16 cellular contexts compared by ENCODE assay signal in the genomic region with DNA sequence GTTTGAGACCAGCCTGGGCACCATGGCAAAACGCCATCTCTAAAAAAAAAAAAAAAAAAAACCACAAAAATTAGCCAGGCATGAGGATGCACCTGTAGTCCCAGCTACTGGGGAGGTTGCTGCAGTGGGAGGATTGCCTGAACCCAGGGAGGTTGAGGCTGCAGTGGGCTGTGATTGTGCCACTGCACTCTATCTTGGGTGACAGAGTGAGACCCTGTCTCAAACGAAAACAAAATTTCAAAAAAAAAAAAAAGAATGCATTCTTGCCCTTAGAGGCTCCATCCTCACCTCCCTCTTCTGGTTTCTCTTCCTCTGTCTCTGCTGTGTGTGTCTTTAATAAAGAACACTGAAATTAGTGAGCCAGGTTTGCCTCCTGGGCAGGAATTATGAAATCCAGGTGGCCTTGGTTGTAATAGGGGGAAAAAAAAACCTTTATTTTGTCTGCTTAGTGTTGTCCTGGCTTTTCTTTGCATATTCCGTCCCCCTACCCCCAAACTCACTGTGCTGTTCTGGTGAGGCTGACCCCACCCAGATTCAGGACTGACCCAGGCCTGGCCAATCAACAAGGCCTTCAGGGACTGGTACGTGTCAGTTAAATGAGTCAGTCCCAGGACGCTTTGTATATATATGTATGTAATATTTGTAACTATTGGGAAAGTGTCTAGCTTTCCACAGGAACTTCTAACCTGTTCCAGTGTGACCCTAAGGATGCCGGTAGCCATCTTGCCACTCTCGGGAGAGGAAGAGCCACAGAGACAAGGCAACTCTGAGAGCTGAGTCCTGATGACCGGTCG.
DNase-seq lines count a peak whose midpoint lies in the region; ATAC-seq and TF ChIP-seq lines count a peak whose summit lies in the region.
"Had no signal": no experiment of that assay in that cellular context is flagged by ENCODE, and none has a peak within 500 bp of the region (broad histone marks: within the 10 kb centered on the region; RNA-seq: fewer than 3 reads in every experiment).

No MANE protein-coding gene starts in this region.

- POLR2A ChIA-PET in SK-N-SH (lab: Yijun Ruan, JAX), result no interaction called here
- POLR2A ChIA-PET in OCI-LY7 (lab: Charles Lee), result interaction anchor here (0.6 to 4.2 kb wide), 13 partner anchors 9 to 436 kb away, joined by 3 to 16 read pairs (median 5); no protein-coding TSS in a partner anchor

- no peak for DNase-seq in SK-N-SH
- peak; percentile 77 for DNase-seq in OCI-LY7 (ENCODE audit: low spot score)
- DNase-seq in stimulated activated naive B cell treated with anti-CD40 and anti-IgM and Interleukin-4, amounts not matched to agents 10 μg/mL and 1 μg/mL and 100 μg/mL, for 72 hours, result no peak
- no peak for DNase-seq in HK-2 (ENCODE audit: unreplicated experiment)
- DNase-seq in effector memory CD4-positive, alpha-beta T cell, result no peak
- no peak for DNase-seq in activated effector memory CD4-positive, alpha-beta T cell treated with Interleukin-2 at 50 U/mL for 16 hours
- DNase-seq: 8988T; activated gamma-delta T cell treated with Interleukin-2 at 50 U/mL for 16 hours; GOT3; NCI-H1930; NK-92 treated with Interleukin-12 subunit alpha and Interleukin-12 subunit beta, amount 100 ng/mL, for 24 hours; nucleus accumbens; small intestine had no signal

- ATAC-seq in SK-N-SH treated with all-trans-retinoic acid at 6 μM for 48 hours, result no peak
- peak; percentile 71 to 76 for ATAC-seq in stimulated activated naive B cell treated with anti-CD40 and anti-IgM and Interleukin-4, amounts not matched to agents 10 μg/mL and 1 μg/mL and 100 μg/mL, for 72 hours (replicated peaks)

- TF ChIP-seq CTCF in SK-N-SH (IDR thresholded peaks at IDR 0.05), result no peak
- no peak for TF ChIP-seq CTCF in OCI-LY7 (conservative IDR thresholded peaks at IDR 0.05; ENCODE audit: low read length)

- H2AFZ ChIP-seq in SK-N-SH (ENCODE audit: low read depth), result peak overlapping the region; percentile 36
- H2AFZ ChIP-seq in OCI-LY7 (ENCODE audit: low read length), result peak overlapping the region; percentile 98

- CTCF ChIA-PET in SK-N-SH (lab: Yijun Ruan, JAX) (no interaction called here), OCI-LY7 (lab: Charles Lee; ENCODE audit: unreplicated experiment) (interaction anchor here (0.6 to 1.0 kb wide), 2 partner anchors 35 to 93 kb away, joined by 3 read pairs; no protein-coding TSS in a partner anchor)

- H3K9ac ChIP-seq in SK-N-SH, result peak overlapping the region; percentile 0; the same call in 1 of the 2 replicates

- H3K27ac Mint-ChIP-seq in stimulated activated naive B cell treated with anti-CD40 and anti-IgM and Interleukin-4, amounts not matched to agents 10 μg/mL and 1 μg/mL and 100 μg/mL, for 72 hours, result peak overlapping the region; percentile 51

- H3K4me1 Mint-ChIP-seq in stimulated activated naive B cell treated with anti-CD40 and anti-IgM and Interleukin-4, amounts not matched to agents 10 μg/mL and 1 μg/mL and 100 μg/mL, for 72 hours, result peaks cover 31 to 50% of the 10 kb centered on the region in 2 donors

- TF ChIP-seq EP300 in SK-N-SH (IDR thresholded peaks at IDR 0.05; ENCODE audit: borderline replicate concordance in 1 of 2, low read depth in 1 of 2, low read length in 1 of 2), result no peak

- TSS peak; percentile 49 for BruUV-seq in OCI-LY7 (replicated peaks; lab: Mats Ljungman, UMichigan)

- no peaks in the 10 kb centered on the region for H3K9me3 Mint-ChIP-seq in stimulated activated naive B cell treated with anti-CD40 and anti-IgM and Interleukin-4, amounts not matched to agents 10 μg/mL and 1 μg/mL and 100 μg/mL, for 72 hours

- no peak overlapping the region for H3K4me3 ChIP-seq in SK-N-SH (ENCODE audit: low read depth in 2 of 2, low read length in 1 of 2)
- peak overlapping the region; percentile 48 for H3K4me3 ChIP-seq in OCI-LY7 (ENCODE audit: low read depth, low read length, poor library complexity, severe bottlenecking)
- no peak overlapping the region for H3K4me3 ChIP-seq in esophagus (ENCODE audit: low read depth in 1 of 2, low read length in 2 of 2)
- no peak overlapping the region for H3K4me3 ChIP-seq in effector memory CD4-positive, alpha-beta T cell (ENCODE audit: insufficient read depth, low read depth, low read length, poor library complexity, severe bottlenecking)
- H3K4me3 ChIP-seq: cardiac muscle cell had no signal

- H3K4me1 ChIP-seq in SK-N-SH (ENCODE audit: control insufficient read depth in 1 of 2, insufficient read depth in 2 of 2, low read depth in 1 of 2, low read length in 1 of 2) (peaks cover 18 to 29% of the 10 kb centered on the region in 2 experiments), OCI-LY7 (ENCODE audit: insufficient read depth, low read length, poor library complexity, severe bottlenecking) (peaks cover 88% of the 10 kb centered on the region), esophagus (ENCODE audit: control insufficient read depth in 2 of 2, insufficient read depth in 2 of 2, low read length in 1 of 2) (peaks cover 0 to 5% of the 10 kb centered on the region in 2 donors)
- H3K4me1 ChIP-seq in effector memory CD4-positive, alpha-beta T cell (ENCODE audit: control insufficient read depth, insufficient read depth, low read length, poor library complexity, severe bottlenecking), result no peaks in the 10 kb centered on the region

- no peaks in the 10 kb centered on the region for H3K27me3 Mint-ChIP-seq in stimulated activated naive B cell treated with anti-CD40 and anti-IgM and Interleukin-4, amounts not matched to agents 10 μg/mL and 1 μg/mL and 100 μg/mL, for 72 hours

- no peak for TF ChIP-seq RAD21 in SK-N-SH (IDR thresholded peaks at IDR 0.05; ENCODE audit: low read length)

- no peaks in the 10 kb centered on the region for H3K79me2 ChIP-seq in SK-N-SH (ENCODE audit: insufficient read depth)
- H3K79me2 ChIP-seq in OCI-LY7 (ENCODE audit: insufficient read depth, low read depth, low read length), result 0 out of 2 replicates have a peak, but pooled peaks cover 5% of the 10 kb centered on the region

- peaks cover 7 to 11% of the 10 kb centered on the region in 2 donors for H3K36me3 Mint-ChIP-seq in stimulated activated naive B cell treated with anti-CD40 and anti-IgM and Interleukin-4, amounts not matched to agents 10 μg/mL and 1 μg/mL and 100 μg/mL, for 72 hours

- H3K36me3 ChIP-seq in SK-N-SH (replicated peaks in 1 of 2; ENCODE audit: control insufficient read depth in 1 of 2, insufficient read depth in 2 of 2, low read length in 1 of 2), result no peaks in the 10 kb centered on the region
- no peaks in the 10 kb centered on the region for H3K36me3 ChIP-seq in OCI-LY7 (ENCODE audit: insufficient read depth, low read length)
- H3K36me3 ChIP-seq in esophagus (ENCODE audit: control insufficient read depth in 2 of 2, insufficient read depth in 2 of 2, low read length in 1 of 2), result no peaks in the 10 kb centered on the region
- H3K36me3 ChIP-seq in effector memory CD4-positive, alpha-beta T cell (ENCODE audit: control insufficient read depth, insufficient read depth, low read length), result no peaks in the 10 kb centered on the region
- H3K36me3 ChIP-seq: cardiac muscle cell had no signal

- H3K27me3 ChIP-seq in SK-N-SH (ENCODE audit: insufficient read depth) (no peaks in the 10 kb centered on the region), esophagus (ENCODE audit: control insufficient read depth in 1 of 2, insufficient read depth in 2 of 2, low read length in 2 of 2) (no peaks in the 10 kb centered on the region)
- H3K27me3 ChIP-seq in effector memory CD4-positive, alpha-beta T cell (replicated peaks; ENCODE audit: control insufficient read depth, insufficient read depth, low read length, poor library complexity, severe bottlenecking), result no peaks in the 10 kb centered on the region

- H3K27ac ChIP-seq in SK-N-SH (ENCODE audit: low read depth in 2 of 2, low read length in 1 of 2), result peak overlapping the region in 1 of 2 experiments; percentile 20; a peak in 2 of 4 replicates
- peak overlapping the region; percentile 94 for H3K27ac ChIP-seq in OCI-LY7 (ENCODE audit: low read depth, low read length, poor library complexity, severe bottlenecking)
- peak overlapping the region; percentile 87 to 89 for H3K27ac ChIP-seq in esophagus (ENCODE audit: low read depth in 2 of 2, low read length in 1 of 2)
- H3K27ac ChIP-seq in effector memory CD4-positive, alpha-beta T cell (ENCODE audit: insufficient read depth, low read length, poor library complexity, severe bottlenecking), result no peak overlapping the region
- H3K27ac ChIP-seq: cardiac muscle cell had no signal

- H3F3A ChIP-seq in SK-N-SH (replicated peaks; ENCODE audit: insufficient read depth), result peaks cover 36% of the 10 kb centered on the region

- H3K9me2 ChIP-seq in SK-N-SH, result no peaks in the 10 kb centered on the region
- no peaks in the 10 kb centered on the region for H3K9me2 ChIP-seq in OCI-LY7 (ENCODE audit: insufficient read depth, low read length)

- H3K9me3 ChIP-seq in SK-N-SH (no peaks in the 10 kb centered on the region), OCI-LY7 (ENCODE audit: low read length) (no peaks in the 10 kb centered on the region), esophagus (ENCODE audit: control insufficient read depth in 2 of 2, insufficient read depth in 1 of 2, low read depth in 1 of 2, low read length in 1 of 2) (no peaks in the 10 kb centered on the region)
- no peaks in the 10 kb centered on the region for H3K9me3 ChIP-seq in effector memory CD4-positive, alpha-beta T cell (ENCODE audit: control insufficient read depth, low read length)

- H3K4me2 ChIP-seq in SK-N-SH (no peak overlapping the region), OCI-LY7 (ENCODE audit: low read length) (peak overlapping the region; percentile 73)

- WGBS in SK-N-SH (ENCODE audit: low lambda C conversion rate), result 68% methylated on average over 9 of the region's 9 CpGs
- WGBS in esophagus, 2 donors, result 67 to 77% methylated on average over 9 of the region's 9 CpGs

- H4K20me1 ChIP-seq in SK-N-SH (ENCODE audit: insufficient read depth) (no peaks in the 10 kb centered on the region), OCI-LY7 (ENCODE audit: insufficient read depth, low read length) (no peaks in the 10 kb centered on the region)

- peak overlapping the region in 1 of 2 donors; percentile 55 for H3K4me3 Mint-ChIP-seq in stimulated activated naive B cell treated with anti-CD40 and anti-IgM and Interleukin-4, amounts not matched to agents 10 μg/mL and 1 μg/mL and 100 μg/mL, for 72 hours

- intact Hi-C loops in OCI-LY7 (cut with micrococcal nuclease; ENCODE audit: unreplicated experiment), result loop anchor here (1.0 kb wide), 1 partner anchor 53 kb away; no protein-coding TSS in a partner anchor

TF ChIP-seq in SK-N-SH treated with all-trans-retinoic acid at 6 μM for 48 hours, 23 proteins besides CTCF, POLR2A, EP300 and RAD21 (continues in another document):
- no peak for TF ChIP-seq ZFP30 (CRISPR knock-in tag; IDR thresholded peaks at IDR 0.05)
- TF ChIP-seq, protein P1, sequence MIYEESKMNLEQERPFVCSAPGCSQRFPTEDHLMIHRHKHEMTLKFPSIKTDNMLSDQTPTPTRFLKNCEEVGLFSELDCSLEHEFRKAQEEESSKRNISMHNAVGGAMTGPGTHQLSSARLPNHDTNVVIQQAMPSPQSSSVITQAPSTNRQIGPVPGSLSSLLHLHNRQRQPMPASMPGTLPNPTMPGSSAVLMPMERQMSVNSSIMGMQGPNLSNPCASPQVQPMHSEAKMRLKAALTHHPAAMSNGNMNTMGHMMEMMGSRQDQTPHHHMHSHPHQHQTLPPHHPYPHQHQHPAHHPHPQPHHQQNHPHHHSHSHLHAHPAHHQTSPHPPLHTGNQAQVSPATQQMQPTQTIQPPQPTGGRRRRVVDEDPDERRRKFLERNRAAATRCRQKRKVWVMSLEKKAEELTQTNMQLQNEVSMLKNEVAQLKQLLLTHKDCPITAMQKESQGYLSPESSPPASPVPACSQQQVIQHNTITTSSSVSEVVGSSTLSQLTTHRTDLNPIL (CRISPR knock-in tag; IDR thresholded peaks at IDR 0.05; ENCODE audit: low read depth), result no peak
